Comparison of ENCODE assay signal across 8 cellular contexts in the genomic region with DNA sequence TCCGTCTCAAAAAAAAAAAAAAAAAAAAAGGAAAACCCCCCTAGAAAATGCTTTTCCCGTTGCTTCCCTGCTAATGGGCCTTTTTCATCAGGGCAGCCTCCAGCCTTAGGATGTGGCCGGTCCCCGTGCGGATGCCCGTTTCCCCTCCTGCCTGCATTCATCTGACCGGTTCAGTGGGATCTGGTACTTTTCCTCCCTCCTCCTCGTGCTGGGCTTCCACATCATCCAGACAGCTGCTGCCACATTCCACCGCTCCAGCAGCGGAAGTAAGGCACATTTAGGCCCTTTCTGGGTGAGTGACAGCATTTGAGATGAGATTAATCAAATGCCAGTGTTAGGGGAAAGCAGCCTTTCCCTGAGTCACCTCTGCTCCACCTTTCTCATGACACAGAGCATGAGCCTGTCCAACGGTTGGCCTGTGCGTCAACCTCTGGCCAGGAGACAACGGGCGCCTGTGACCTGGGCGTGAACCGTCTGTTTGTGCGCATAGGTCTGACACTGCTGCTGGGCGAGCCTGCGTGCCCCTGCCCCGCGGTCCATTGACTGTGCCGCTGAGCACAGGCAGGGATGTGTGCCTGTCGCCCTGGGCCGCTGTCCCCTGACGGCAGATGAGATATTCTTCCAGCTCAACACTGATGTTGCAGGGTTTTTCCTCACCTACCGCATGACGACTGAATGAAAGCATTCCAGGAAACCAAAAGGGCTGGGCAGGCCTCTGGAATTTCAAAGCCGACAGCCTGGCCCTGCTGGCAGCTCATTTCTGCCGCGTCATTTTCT.
DNase-seq lines count a peak whose midpoint lies in the region; ATAC-seq and TF ChIP-seq lines count a peak whose summit lies in the region.

No MANE protein-coding gene starts in this region.

- H3K9me3 ChIP-seq in osteoblast (ENCODE audit: low read depth, low read length), result no peaks in the 10 kb centered on the region

- no peak for ATAC-seq in activated CD8-positive, alpha-beta memory T cell treated with anti-CD3 and anti-CD28 coated beads, Interleukin-2, amount 10 ng/mL, durations not matched to agents 7 days and 5 days
- ATAC-seq in HG02623 (IDR thresholded peaks at IDR 0.05; ENCODE audit: unreplicated experiment) (no peak), GM18868 (IDR thresholded peaks at IDR 0.05; ENCODE audit: unreplicated experiment) (no peak)

- H3K27ac Mint-ChIP-seq in activated CD8-positive, alpha-beta memory T cell treated with anti-CD3 and anti-CD28 coated beads, Interleukin-2, amount 10 ng/mL, durations not matched to agents 7 days and 5 days, result peak overlapping the region; percentile 75

- TF ChIP-seq CTCF in fibroblast of the aortic adventitia (IDR thresholded peaks at IDR 0.05; ENCODE audit: insufficient read depth, low read length) (no peak), osteoblast (IDR thresholded peaks at IDR 0.05; ENCODE audit: extremely low read depth, low read depth, low read length) (no peak)

- H3K9me3 Mint-ChIP-seq in activated CD8-positive, alpha-beta memory T cell treated with anti-CD3 and anti-CD28 coated beads, Interleukin-2, amount 10 ng/mL, durations not matched to agents 7 days and 5 days (ENCODE audit: low read depth), result no peaks in the 10 kb centered on the region

- CTCF ChIA-PET in activated CD8-positive, alpha-beta memory T cell treated with anti-CD3 and anti-CD28 coated beads, Interleukin-2, amount 10 ng/mL, durations not matched to agents 7 days and 5 days (lab: Charles Lee), result interaction anchor here (1.0 to 1.2 kb wide), 4 partner anchors 29 to 43 kb away, joined by 3 to 5 read pairs (median 3); no protein-coding TSS in a partner anchor

- peak; percentile 96 for DNase-seq in ACHN
- peak; percentile 99 for DNase-seq in HT-29 (ENCODE audit: low spot score)
- no peak for DNase-seq in activated CD8-positive, alpha-beta memory T cell treated with anti-CD3 and anti-CD28 coated beads, Interleukin-2, amount 10 ng/mL, durations not matched to agents 7 days and 5 days
- peak; percentile 99 for DNase-seq in fibroblast of the aortic adventitia (ENCODE audit: low read depth)
- DNase-seq in osteoblast (ENCODE audit: insufficient read length, low spot score, missing footprints), result peak; percentile 86
- DNase-seq in NCI-H526 treated with DMSO at 0.1 percent for 48 hours (lab: John Stamatoyannopoulos, UW), result no peak

- H3K27ac ChIP-seq in osteoblast (ENCODE audit: low read depth, low read length), result peak overlapping the region; percentile 100

- peaks cover 35% of the 10 kb centered on the region for H3K4me1 ChIP-seq in osteoblast (ENCODE audit: insufficient read depth, low read length)

- H4K20me1 ChIP-seq in osteoblast (ENCODE audit: insufficient read depth, low read length), result no peaks in the 10 kb centered on the region

- no peaks in the 10 kb centered on the region for H3K79me2 ChIP-seq in osteoblast (ENCODE audit: insufficient read depth, low read length)

- no peaks in the 10 kb centered on the region for H3K36me3 ChIP-seq in osteoblast (ENCODE audit: insufficient read depth, low read length)

- H3K4me1 Mint-ChIP-seq in activated CD8-positive, alpha-beta memory T cell treated with anti-CD3 and anti-CD28 coated beads, Interleukin-2, amount 10 ng/mL, durations not matched to agents 7 days and 5 days, result peaks cover 27% of the 10 kb centered on the region

- H3K36me3 Mint-ChIP-seq in activated CD8-positive, alpha-beta memory T cell treated with anti-CD3 and anti-CD28 coated beads, Interleukin-2, amount 10 ng/mL, durations not matched to agents 7 days and 5 days, result peaks cover 2% of the 10 kb centered on the region

- H3K4me3 Mint-ChIP-seq in activated CD8-positive, alpha-beta memory T cell treated with anti-CD3 and anti-CD28 coated beads, Interleukin-2, amount 10 ng/mL, durations not matched to agents 7 days and 5 days, result no peak overlapping the region

- H3K27me3 Mint-ChIP-seq in activated CD8-positive, alpha-beta memory T cell treated with anti-CD3 and anti-CD28 coated beads, Interleukin-2, amount 10 ng/mL, durations not matched to agents 7 days and 5 days, result no peaks in the 10 kb centered on the region

- H3K4me3 ChIP-seq in fibroblast of the aortic adventitia (ENCODE audit: low read depth, low read length), result peak overlapping the region; percentile 37
- H3K4me3 ChIP-seq in osteoblast (ENCODE audit: insufficient read depth, low read length), result peak overlapping the region; percentile 52

- H3K27me3 ChIP-seq in osteoblast (ENCODE audit: insufficient read depth, low read length), result no peaks in the 10 kb centered on the region

- no peak overlapping the region for H2AFZ ChIP-seq in osteoblast (ENCODE audit: low read length)

- peak overlapping the region; percentile 82 for H3K4me2 ChIP-seq in osteoblast (ENCODE audit: insufficient read depth, low read length)

- in situ Hi-C loops in ACHN (cut with HindIII; ENCODE audit: low pct_ligation_motif_present, low pct_unique_long_range_greater_than_20kb, low sequenced_read_pairs), result no loop called here

Comparison
In these comparisons a context has a peak if more than half of its experiments do, and no peak if none do; other contexts are left out.
1. DNase-seq: peak in ACHN (single experiment), HT-29 (single experiment), fibroblast of the aortic adventitia (single experiment) and osteoblast (single experiment); none in activated CD8-positive, alpha-beta memory T cell treated with anti-CD3 and anti-CD28 coated beads, Interleukin-2, amount 10 ng/mL, durations not matched to agents 7 days and 5 days (single experiment) and NCI-H526 treated with DMSO at 0.1 percent for 48 hours (single experiment).